In genomic region chr2:32135409-32135808, GRCh38 we compare ENCODE assay signal across 8 cellular contexts. TPM values are rescaled to one million over a fixed set of nuclear protein-coding genes. Genes with fewer than 3 reads are reported as not detected.
DNase-seq lines count a peak whose midpoint lies in the region; ATAC-seq, FAIRE-seq and TF ChIP-seq lines count a peak whose summit lies in the region.

No MANE protein-coding gene starts in this region.

- intact Hi-C loops in GM12878 (cut with micrococcal nuclease; ENCODE audit: unreplicated experiment), result loop anchor here (10.0 kb wide), 1 partner anchor 251 kb away; no protein-coding TSS in a partner anchor

- RAD21 ChIA-PET in GM12878 (lab: Charles Lee; ENCODE audit: unreplicated experiment), result interaction anchor here (0.7 to 1.1 kb wide), 2 partner anchors 96 to 494 kb away, joined by 3 read pairs; partner anchors contain the start of gene DPY30

- H3K4me3 ChIP-seq in GM12878 (no peak overlapping the region), lung (no peak overlapping the region)

- ATAC-seq in GM12878, result peak; percentile 78
- peak; percentile 72 for ATAC-seq in lung (ENCODE audit: insufficient read depth, low FRiP score)

- H3K4me2 ChIP-seq in GM12878 (ENCODE audit: control insufficient read depth, insufficient read depth), result no peak overlapping the region

- H3K4me1 ChIP-seq in GM12878 (ENCODE audit: control insufficient read depth, insufficient read depth, low read length) (no peaks in the 10 kb centered on the region), lung (ENCODE audit: control insufficient read depth in 2 of 2, insufficient read depth in 2 of 2, low read length in 2 of 2) (peaks cover 0 to 2% of the 10 kb centered on the region in 2 donors)

- no peaks in the 10 kb centered on the region for H3K27me3 ChIP-seq in GM12878 (replicated peaks in 1 of 2; ENCODE audit: control insufficient read depth in 2 of 2, insufficient read depth in 2 of 2, low read length in 1 of 2)
- no peaks in the 10 kb centered on the region for H3K27me3 ChIP-seq in lung (ENCODE audit: control insufficient read depth, insufficient read depth)

- H2AFZ ChIP-seq in GM12878 (ENCODE audit: control insufficient read depth, low read depth, low read length), result no peak overlapping the region

- peak; percentile 28; the same call in 1 of the 2 replicates for TF ChIP-seq CTCF in LNCAP (IDR thresholded peaks at IDR 0.05)
- TF ChIP-seq CTCF in GM12878 (IDR thresholded peaks at IDR 0.05 in 2 of 3, conservative IDR thresholded peaks at IDR 0.05 in 1 of 3; ENCODE audit: control insufficient read depth in 2 of 3, extremely low read depth in 1 of 3, insufficient read depth in 1 of 3, low read depth in 3 of 3, low read length in 3 of 3), result no peak; a peak in 1 of 6 replicates
- no peak for TF ChIP-seq CTCF in lung (IDR thresholded peaks at IDR 0.05; ENCODE audit: control extremely low read depth, extremely low read depth)

- WGBS in GM12878 (ENCODE audit: insufficient coverage, insufficient replicate concordance, low lambda C conversion rate, missing lambda C conversion rate), result 93% methylated on average over 8 of the region's 8 CpGs
- whole genome bisulfite sequencing in lung, 2 donors, result 87 to 93% methylated on average over 8 of the region's 8 CpGs

- TF ChIP-seq EP300 in GM12878 (IDR thresholded peaks at IDR 0.05; ENCODE audit: borderline replicate concordance in 1 of 2, control insufficient read depth in 1 of 2, low read depth in 2 of 2, low read length in 2 of 2), result no peak

- H3K9ac ChIP-seq in GM12878 (ENCODE audit: control insufficient read depth, insufficient read depth, low read length), result no peak overlapping the region

- no peaks in the 10 kb centered on the region for H4K20me1 ChIP-seq in GM12878 (ENCODE audit: control insufficient read depth, insufficient read depth)

- H3K79me2 ChIP-seq in GM12878 (ENCODE audit: control insufficient read depth, insufficient read depth, low read length), result no peaks in the 10 kb centered on the region

- H3K36me3 ChIP-seq in GM12878 (ENCODE audit: control insufficient read depth in 2 of 2, insufficient read depth in 2 of 2, low read length in 1 of 2) (peaks cover 0 to 2% of the 10 kb centered on the region in 2 experiments; a peak in 2 of 4 replicates), lung (ENCODE audit: control insufficient read depth in 2 of 2, insufficient read depth in 2 of 2, low read length in 2 of 2) (peaks cover 5 to 8% of the 10 kb centered on the region in 2 donors)

- in situ Hi-C loops in GM12878 (cut with MboI), result no loop called here

- TF ChIP-seq RAD21 in GM12878 (IDR thresholded peaks at IDR 0.05; ENCODE audit: insufficient read depth, low read depth, low read length), result no peak

- CTCF ChIA-PET in GM12878 (lab: Yijun Ruan, JAX), result interaction anchor here (0.7 to 1.2 kb wide), 3 partner anchors 9 to 65 kb away, joined by 3 to 5 read pairs (median 3); no protein-coding TSS in a partner anchor

- DNase-seq in NCI-H510A treated with DMSO at 0.1 percent for 48 hours (lab: John Stamatoyannopoulos, UW) (peak; percentile 4), NCI-H510A (lab: John Stamatoyannopoulos, UW) (no peak), GM12878 (ENCODE audit: low read depth, low spot score) (no peak), lung (ENCODE audit: low spot score) (no peak), NCI-H1092 (lab: John Stamatoyannopoulos, UW) (no peak), retina (no peak)
- no peak for DNase-seq in activated CD4-positive, alpha-beta T cell treated with anti-CD3 and anti-CD28 coated beads for 1 hour

- no peak overlapping the region for H3K27ac ChIP-seq in GM12878 (ENCODE audit: control insufficient read depth, insufficient read depth)
- no peak overlapping the region for H3K27ac ChIP-seq in lung (ENCODE audit: low read depth in 1 of 2, low read length in 1 of 2)

- no peaks in the 10 kb centered on the region for H3K9me3 ChIP-seq in GM12878 (replicated peaks; ENCODE audit: control insufficient read depth, insufficient read depth, low read length)
- no peaks in the 10 kb centered on the region for H3K9me3 ChIP-seq in lung (ENCODE audit: control insufficient read depth in 2 of 2, insufficient read depth in 1 of 2, low read length in 1 of 2)

- no peak for TF ChIP-seq POLR2A in GM12878 (IDR thresholded peaks at IDR 0.05; ENCODE audit: low read depth, low read length)

- SMC1A ChIA-PET in GM12878 (lab: Charles Lee; ENCODE audit: uncharacterized antibody, unreplicated experiment), result interaction anchor here (1.0 kb wide), 1 partner anchor 8 kb away, joined by 3 read pairs; no protein-coding TSS in a partner anchor

- POLR2A ChIA-PET in GM12878 (lab: Charles Lee), result no interaction called here

- no TSS peak for BruUV-seq in GM12878 (replicated peaks; lab: Mats Ljungman, UMichigan)

- FAIRE-seq in GM12878 (lab: Jason Lieb, UNC), result peak; percentile 81

TF ChIP-seq in GM12878, 131 proteins besides CTCF, POLR2A, EP300 and RAD21:
- no peak for TF ChIP-seq PKNOX1 (IDR thresholded peaks at IDR 0.05)
- no peak for TF ChIP-seq SUPT20H (IDR thresholded peaks at IDR 0.05; ENCODE audit: borderline replicate concordance, control insufficient read depth, low read depth, low read length)
- no peak for TF ChIP-seq MLLT1 (IDR thresholded peaks at IDR 0.05)
- TF ChIP-seq SRF (IDR thresholded peaks at IDR 0.05; ENCODE audit: low read depth in 2 of 2, low read length in 2 of 2), result no peak

RNA-seq across cellular contexts. Expression of gene SLC30A6, which starts 30.3 kb away (rescaled TPM):
- total RNA-seq in GM12878 (2013; cell fraction: nucleolus; rRNA removed), result 54.4 and 56.7 TPM in 2 replicates
- total RNA-seq in GM12878 (2014; rRNA removed) (15.6 and 20.4 TPM in 2 replicates), GM12878 (2014; rRNA removed; fragmentation: Illumina TruSeq; extraction: Trizol) (15.7 and 16.3 TPM in 2 replicates), GM12878 (2021) (15.3 and 15.4 TPM in 2 replicates), lung (10 to 100 TPM; 19.0 to 27.7 TPM)
- polyA plus RNA-seq in GM12878 (2011; ENCODE audit: low read depth), result 6.3 TPM
- polyA plus RNA-seq in GM12878 (2011; rRNA removed) (22.7 and 34.3 TPM in 2 replicates), GM12878 (2014; fragmentation: Illumina TruSeq; extraction: Trizol) (15.6 and 18.9 TPM in 2 replicates), GM12878 (2014; fragmentation: Nextera tagmentation; extraction: Ambion mirVana) (1 to 10 TPM; 6.4 to 6.6 TPM), GM12878 (2014; rRNA removed) (8.9 and 10.6 TPM in 2 replicates), GM12878 (2016; fragmentation: Nextera tagmentation; extraction: Ambion mirVana) (10 to 100 TPM; 15.6 to 17.8 TPM), lung (10 to 100 TPM in 1 of 2 donors, 1 to 10 TPM in 1; 4.4 to 10.5 TPM)
- polyA plus RNA-seq in GM12878 (2011; cell fraction: cytosol; rRNA removed), result 9.0 and 11.8 TPM in 2 replicates
- 7.5 and 8.5 TPM in 2 replicates for polyA plus RNA-seq in GM12878 (2011; cell fraction: nucleus; rRNA removed)
- 8.4 and 10.2 TPM in 2 replicates for polyA plus RNA-seq in GM12878 (2012)
- 20.3 and 25.1 TPM in 2 replicates for polyA minus RNA-seq in GM12878 (2011; rRNA and poly(A)+ RNA removed)
- 7.8 and 9.5 TPM in 2 replicates for polyA minus RNA-seq in GM12878 (2011; cell fraction: cytosol; rRNA and poly(A)+ RNA removed)
- polyA minus RNA-seq in GM12878 (2011; cell fraction: nucleus; rRNA and poly(A)+ RNA removed), result 9.3 and 13.1 TPM in 2 replicates
